ENCODE assay signal across 8 cellular contexts in the genomic region with DNA sequence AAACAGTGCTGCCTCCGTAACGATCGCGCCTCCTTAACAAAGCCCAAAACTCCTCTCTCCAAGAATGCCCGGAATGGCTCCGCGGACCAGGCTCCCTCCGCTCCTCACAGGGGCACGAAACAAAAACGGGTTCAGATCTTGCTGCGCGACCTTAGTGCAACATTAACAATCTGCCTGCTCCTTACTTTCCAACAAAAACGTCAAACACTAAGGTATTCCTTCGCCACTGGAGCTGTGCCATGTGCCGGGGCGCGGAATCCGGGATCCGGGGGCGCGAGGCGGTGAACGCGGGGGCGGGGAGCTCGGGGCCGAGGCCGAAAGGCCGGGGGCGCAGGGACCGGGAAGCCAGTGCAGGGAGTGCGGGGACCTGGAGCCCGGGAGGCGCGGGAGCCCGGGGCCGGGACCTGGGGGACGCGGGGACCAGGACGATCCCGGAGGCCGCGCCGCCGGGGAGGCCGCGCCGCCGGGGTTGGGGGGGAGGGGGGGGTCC. TPM values are rescaled to one million over a fixed set of nuclear protein-coding genes. Genes with fewer than 3 reads are reported as not detected.
A peak's percentile ranks its signal among the peaks of the same experiment; 100 is the strongest.
DNase-seq lines count a peak whose midpoint lies in the region; ATAC-seq, FAIRE-seq and TF ChIP-seq lines count a peak whose summit lies in the region.

No MANE protein-coding gene starts in this region.

- no peak for TF ChIP-seq EP300 in K562 (IDR thresholded peaks at IDR 0.05; ENCODE audit: low read length)

- TF ChIP-seq RAD21 in K562 (CRISPR knock-in tag; conservative IDR thresholded peaks at IDR 0.05 in 1 of 2, IDR thresholded peaks at IDR 0.05 in 1 of 2) = no peak

- in situ Hi-C loops in K562 (cut with MboI) = no loop called here

- H3K27me3 Mint-ChIP-seq in CD4-positive, alpha-beta memory T cell = peaks cover 0 to 2% of the 10 kb centered on the region in 2 donors

- ATAC-seq in GM21390 (IDR thresholded peaks at IDR 0.05; ENCODE audit: unreplicated experiment) = peak; percentile 8
- ATAC-seq in K562 = peak; percentile 34
- no peak for ATAC-seq in GM18868 (IDR thresholded peaks at IDR 0.05; ENCODE audit: unreplicated experiment)

- H3K9me1 ChIP-seq in K562 (ENCODE audit: control insufficient read depth, insufficient read depth, low read length) = peaks cover 4% of the 10 kb centered on the region

- BruUV-seq in K562 (replicated peaks; lab: Mats Ljungman, UMichigan) = no TSS peak

- H3K79me2 ChIP-seq in K562 (ENCODE audit: control insufficient read depth, insufficient read depth, low read length) = peaks cover 33% of the 10 kb centered on the region

- intact Hi-C loops in CD4-positive, alpha-beta memory T cell (cut with micrococcal nuclease) = no loop called here
- intact Hi-C loops in K562 (cut with micrococcal nuclease) (loop anchor here (1.0 kb wide), 1 partner anchor 30 kb away; no protein-coding TSS in a partner anchor), spleen (cut with DNase I; ENCODE audit: low total_unique reads) (loop anchor here (10.0 kb wide), 1 partner anchor 55 kb away; the partner anchor contains the start of gene TUBGCP5)

- H3K36me3 ChIP-seq in CD4-positive, alpha-beta memory T cell (ENCODE audit: insufficient read depth, low read length) = no peaks in the 10 kb centered on the region
- H3K36me3 ChIP-seq in K562 (ENCODE audit: control insufficient read depth, insufficient read depth, low read length) (no peaks in the 10 kb centered on the region), iPS-20b (ENCODE audit: insufficient read depth, low read depth, low read length) (no peaks in the 10 kb centered on the region), spleen (no peaks in the 10 kb centered on the region)

- peak overlapping the region in 5 of 7 donors; percentile 52 to 68 (median 60) for H3K27ac Mint-ChIP-seq in CD4-positive, alpha-beta memory T cell

- H3K4me3 Mint-ChIP-seq in CD4-positive, alpha-beta memory T cell = peak overlapping the region; percentile 89 to 96 (median 91)

- peak overlapping the region; percentile 64 to 90 for H3K9ac ChIP-seq in K562 (ENCODE audit: insufficient read depth in 1 of 2, low read depth in 2 of 2, low read length in 2 of 2)
- peak overlapping the region; percentile 81; the same call in 1 of the 2 replicates for H3K9ac ChIP-seq in iPS-20b (ENCODE audit: low read depth, low read length)

- no peak for TF ChIP-seq POLR2A in K562 (conservative IDR thresholded peaks at IDR 0.05)
- TF ChIP-seq POLR2A in spleen (IDR thresholded peaks at IDR 0.05) = no peak

- no peak for TF ChIP-seq CTCF in K562 (IDR thresholded peaks at IDR 0.05 in 2 of 3, conservative IDR thresholded peaks at IDR 0.05 in 1 of 3; ENCODE audit: insufficient read depth in 2 of 3, low read depth in 1 of 3, low read length in 3 of 3)
- TF ChIP-seq CTCF in spleen (IDR thresholded peaks at IDR 0.05 in 8 of 11, conservative IDR thresholded peaks at IDR 0.05 in 3 of 11) = no peak

- WGBS in K562 (ENCODE audit: insufficient coverage, low coverage, missing lambda C conversion rate) = 2% methylated on average over 26 of the region's 49 CpGs
- 0 to 2% (median 1%) methylated on average over 29 to 49 of the region's 49 CpGs for WGBS in spleen, 5 donors

- peaks cover 4% of the 10 kb centered on the region for H3K4me1 ChIP-seq in CD4-positive, alpha-beta memory T cell (ENCODE audit: insufficient read depth, low read length)
- H3K4me1 ChIP-seq in K562 (replicated peaks in 1 of 2; ENCODE audit: control insufficient read depth in 2 of 2, insufficient read depth in 2 of 2, low read length in 2 of 2) = peaks cover 9 to 33% of the 10 kb centered on the region in 2 experiments; a peak in 4 of 5 replicates
- H3K4me1 ChIP-seq in iPS-20b (ENCODE audit: insufficient read depth, low read length) = peaks cover 6% of the 10 kb centered on the region; the same call in 1 of the 2 replicates
- H3K4me1 ChIP-seq in spleen = peaks cover 5 to 44% (median 21%) of the 10 kb centered on the region in 6 donors

- H3K4me3 ChIP-seq in CD4-positive, alpha-beta memory T cell (ENCODE audit: low read length in 2 of 2) = peak overlapping the region; percentile 54 to 78
- H3K4me3 ChIP-seq in K562 (peak overlapping the region; percentile 79), iPS-20b (ENCODE audit: low read length) (peak overlapping the region; percentile 85), spleen (peak overlapping the region; percentile 58 to 96 (median 80))

- POLR2A ChIA-PET in CD4-positive, alpha-beta memory T cell (lab: Charles Lee; ENCODE audit: partially characterized antibody) = interaction anchor here (1.0 kb wide), 1 partner anchor 59 kb away, joined by 3 read pairs; no protein-coding TSS in a partner anchor
- POLR2A ChIA-PET in K562 (lab: Yijun Ruan, JAX) = interaction anchor here (1.2 to 1.3 kb wide), 2 partner anchors 10 to 38 kb away, joined by 5 to 6 read pairs; no protein-coding TSS in a partner anchor

- H3K27ac ChIP-seq in CD4-positive, alpha-beta memory T cell (ENCODE audit: low read depth, low read length) = no peak overlapping the region
- peak overlapping the region; percentile 27; the same call in 1 of the 3 replicates for H3K27ac ChIP-seq in K562 (ENCODE audit: extremely low read depth, low read depth, low read length)
- H3K27ac ChIP-seq in iPS-20b (ENCODE audit: low read length) = no peak overlapping the region
- peak overlapping the region; percentile 17 to 87 (median 82) for H3K27ac ChIP-seq in spleen

- H3K9me3 ChIP-seq in CD4-positive, alpha-beta memory T cell (ENCODE audit: control insufficient read depth in 1 of 2, low read length in 2 of 2) = no peaks in the 10 kb centered on the region
- H3K9me3 ChIP-seq in K562 (replicated peaks; ENCODE audit: control insufficient read depth, insufficient read depth, low read depth, low read length) (no peaks in the 10 kb centered on the region), iPS-20b (ENCODE audit: insufficient read depth, low read depth, low read length) (no peaks in the 10 kb centered on the region), spleen (no peaks in the 10 kb centered on the region)

- peak overlapping the region; percentile 98 for H3K4me2 ChIP-seq in K562 (ENCODE audit: insufficient read depth, low read length)

- peaks cover 8 to 15% (median 12%) of the 10 kb centered on the region in 4 donors for H3K4me1 Mint-ChIP-seq in CD4-positive, alpha-beta memory T cell

- DNase-seq in CD4-positive, alpha-beta memory T cell = peak in 3 of 5 donors; percentile 5 to 19 (median 6)
- DNase-seq in NCI-H2171 treated with DMSO at 0.1 percent for 48 hours (lab: John Stamatoyannopoulos, UW) (peak; percentile 47), K562 (ENCODE audit: extremely low read depth in 1 of 4, low spot score in 3 of 4) (peak in 1 of 4 experiments; percentile 31), spleen (peak; percentile 75), NCI-H2227 (lab: John Stamatoyannopoulos, UW; ENCODE audit: unreplicated experiment) (no peak)

- no peaks in the 10 kb centered on the region for H3K9me3 Mint-ChIP-seq in CD4-positive, alpha-beta memory T cell

- H3K27me3 ChIP-seq in CD4-positive, alpha-beta memory T cell (ENCODE audit: insufficient read depth, low read length) = no peaks in the 10 kb centered on the region
- H3K27me3 ChIP-seq in K562 (ENCODE audit: control insufficient read depth in 2 of 2, insufficient read depth in 2 of 2, low read length in 2 of 2) = no peaks in the 10 kb centered on the region
- H3K27me3 ChIP-seq in iPS-20b (ENCODE audit: insufficient read depth, low read length) = peaks cover 43% of the 10 kb centered on the region
- peaks cover 0 to 31% (median 20%) of the 10 kb centered on the region in 7 donors for H3K27me3 ChIP-seq in spleen (replicated peaks in 1 of 7)

- H3K36me3 Mint-ChIP-seq in CD4-positive, alpha-beta memory T cell = peaks cover 0 to 3% of the 10 kb centered on the region in 2 donors

- peak overlapping the region; percentile 93 for H2AFZ ChIP-seq in K562 (ENCODE audit: low read depth, low read length)

- no peak for FAIRE-seq in K562 (lab: Jason Lieb, UNC)

- CTCF ChIA-PET in CD4-positive, alpha-beta memory T cell (lab: Charles Lee; ENCODE audit: partially characterized antibody) = interaction anchor here (1.4 kb wide), 1 partner anchor 9 kb away, joined by 3 read pairs; no protein-coding TSS in a partner anchor
- CTCF ChIA-PET in K562 (lab: Yijun Ruan, JAX; ENCODE audit: low intra/inter-chr PET ratio) = no interaction called here

- H4K20me1 ChIP-seq in K562 (replicated peaks; ENCODE audit: control insufficient read depth, insufficient read depth, low read length) = peaks cover 6% of the 10 kb centered on the region; the same call in 1 of the 2 replicates

RNA-seq across cellular contexts. Expression of gene CYFIP1, which starts 0.4 kb away (rescaled TPM):
- 10 to 100 TPM; 19.3 to 21.5 TPM for total RNA-seq in CD4-positive, alpha-beta memory T cell
- polyA plus RNA-seq in CD4-positive, alpha-beta memory T cell = 10 to 100 TPM; 10.8 to 13.6 TPM
- total RNA-seq in K562 (2011; cell fraction: chromatin; rRNA removed; ENCODE audit: low replicate concordance) = 71.4 and 94.0 TPM in 2 replicates
- 39.1 and 52.5 TPM in 2 replicates for total RNA-seq in K562 (2011; cell fraction: nucleolus; rRNA removed)
- total RNA-seq in K562 (2011; cell fraction: nucleoplasm; rRNA removed) = 51.9 and 52.3 TPM in 2 replicates
- total RNA-seq in K562 (2014; rRNA removed) (32.1 and 46.2 TPM in 2 replicates), K562 (2014; rRNA removed; fragmentation: Illumina TruSeq; extraction: Trizol) (24.0 and 27.4 TPM in 2 replicates), K562 (2015; rRNA removed; fragmentation: Illumina TruSeq; extraction: Trizol) (27.0 and 31.4 TPM in 2 replicates), K562 (2021) (58.1 and 59.8 TPM in 2 replicates), spleen (100 to 1,000 TPM in 3 of 7 donors, 10 to 100 TPM in 4; 75.2 to 139 (median 90.6) TPM)
- polyA plus RNA-seq in K562 (2011; rRNA removed) (42.7 and 45.8 TPM in 2 replicates), K562 (2014; fragmentation: Illumina TruSeq; extraction: Trizol) (28.3 and 31.8 TPM in 2 replicates), K562 (2014; fragmentation: Nextera tagmentation; extraction: Ambion mirVana) (1 to 10 TPM; 3.8 to 6.6 TPM), K562 (2014; rRNA removed) (28.0 and 31.2 TPM in 2 replicates), spleen (10 to 100 TPM; 11.5 to 30.3 (median 14.2) TPM)
- polyA plus RNA-seq in K562 (2011; cell fraction: cytosol; rRNA removed) = 56.3 and 68.6 TPM in 2 replicates
- 78.3 and 80.7 TPM in 2 replicates for polyA plus RNA-seq in K562 (2011; cell fraction: nucleus; rRNA removed)
- polyA plus RNA-seq in K562 (2012) = 32.8 and 39.6 TPM in 2 replicates
- polyA minus RNA-seq in K562 (2011; rRNA and poly(A)+ RNA removed) = 76.4 and 89.0 TPM in 2 replicates
- polyA minus RNA-seq in K562 (2011; cell fraction: cytosol; rRNA and poly(A)+ RNA removed) = 20.4 and 23.9 TPM in 2 replicates
- 20.5 and 32.2 TPM in 2 replicates for polyA minus RNA-seq in K562 (2011; cell fraction: nucleus; rRNA and poly(A)+ RNA removed)

RNA-seq across cellular contexts. Expression of gene TUBGCP5, which starts 59.6 kb away (rescaled TPM):
- total RNA-seq in CD4-positive, alpha-beta memory T cell = 10 to 100 TPM; 26.0 to 28.3 TPM
- polyA plus RNA-seq in CD4-positive, alpha-beta memory T cell = 1 to 10 TPM; 5.5 to 9.8 TPM
- total RNA-seq in K562 (2011; cell fraction: chromatin; rRNA removed; ENCODE audit: low replicate concordance) = 37.1 and 100 TPM in 2 replicates
- total RNA-seq in K562 (2011; cell fraction: nucleolus; rRNA removed) = 20.7 and 22.5 TPM in 2 replicates
- total RNA-seq in K562 (2011; cell fraction: nucleoplasm; rRNA removed) = 28.2 and 34.5 TPM in 2 replicates
- 25.2 and 33.9 TPM in 2 replicates for total RNA-seq in K562 (2014; rRNA removed)
- 24.9 and 27.4 TPM in 2 replicates for total RNA-seq in K562 (2014; rRNA removed; fragmentation: Illumina TruSeq; extraction: Trizol)
- total RNA-seq in K562 (2015; rRNA removed; fragmentation: Illumina TruSeq; extraction: Trizol) = 28.0 and 28.5 TPM in 2 replicates
- total RNA-seq in K562 (2021) = 16.1 and 18.9 TPM in 2 replicates
- polyA plus RNA-seq in K562 (2011; rRNA removed) = 20.9 and 25.1 TPM in 2 replicates
- 6.8 and 10.8 TPM in 2 replicates for polyA plus RNA-seq in K562 (2011; cell fraction: cytosol; rRNA removed)
- polyA plus RNA-seq in K562 (2011; cell fraction: nucleus; rRNA removed) = 15.5 and 17.8 TPM in 2 replicates
- 10.5 and 11.3 TPM in 2 replicates for polyA plus RNA-seq in K562 (2012)
- polyA plus RNA-seq in K562 (2014; fragmentation: Illumina TruSeq; extraction: Trizol) = 22.6 and 23.2 TPM in 2 replicates
- 1 to 10 TPM; 5.8 to 7.7 TPM for polyA plus RNA-seq in K562 (2014; fragmentation: Nextera tagmentation; extraction: Ambion mirVana)
- polyA plus RNA-seq in K562 (2014; rRNA removed) = 22.7 and 25.5 TPM in 2 replicates
- 37.4 and 38.4 TPM in 2 replicates for polyA minus RNA-seq in K562 (2011; rRNA and poly(A)+ RNA removed)
- 10.6 and 12.0 TPM in 2 replicates for polyA minus RNA-seq in K562 (2011; cell fraction: cytosol; rRNA and poly(A)+ RNA removed)
- polyA minus RNA-seq in K562 (2011; cell fraction: nucleus; rRNA and poly(A)+ RNA removed) = 12.1 and 23.0 TPM in 2 replicates
- total RNA-seq in spleen = 10 to 100 TPM; 15.5 to 27.5 (median 19.5) TPM
- polyA plus RNA-seq in spleen = 1 to 10 TPM; 4.6 to 7.0 (median 6.9) TPM

Comparison
In these comparisons a context has a peak if more than half of its experiments do, and no peak if none do; other contexts are left out.
1. H3K27ac ChIP-seq: peak in K562 (single experiment) and spleen (8 of 8); none in CD4-positive, alpha-beta memory T cell (single experiment) and iPS-20b (single experiment).
2. Peak in every context shown above with its lines, with median percentiles within 50 percentile points of each other: H3K4me3 ChIP-seq.